Comparison of ENCODE assay signal across 8 cellular contexts in the genomic region with DNA sequence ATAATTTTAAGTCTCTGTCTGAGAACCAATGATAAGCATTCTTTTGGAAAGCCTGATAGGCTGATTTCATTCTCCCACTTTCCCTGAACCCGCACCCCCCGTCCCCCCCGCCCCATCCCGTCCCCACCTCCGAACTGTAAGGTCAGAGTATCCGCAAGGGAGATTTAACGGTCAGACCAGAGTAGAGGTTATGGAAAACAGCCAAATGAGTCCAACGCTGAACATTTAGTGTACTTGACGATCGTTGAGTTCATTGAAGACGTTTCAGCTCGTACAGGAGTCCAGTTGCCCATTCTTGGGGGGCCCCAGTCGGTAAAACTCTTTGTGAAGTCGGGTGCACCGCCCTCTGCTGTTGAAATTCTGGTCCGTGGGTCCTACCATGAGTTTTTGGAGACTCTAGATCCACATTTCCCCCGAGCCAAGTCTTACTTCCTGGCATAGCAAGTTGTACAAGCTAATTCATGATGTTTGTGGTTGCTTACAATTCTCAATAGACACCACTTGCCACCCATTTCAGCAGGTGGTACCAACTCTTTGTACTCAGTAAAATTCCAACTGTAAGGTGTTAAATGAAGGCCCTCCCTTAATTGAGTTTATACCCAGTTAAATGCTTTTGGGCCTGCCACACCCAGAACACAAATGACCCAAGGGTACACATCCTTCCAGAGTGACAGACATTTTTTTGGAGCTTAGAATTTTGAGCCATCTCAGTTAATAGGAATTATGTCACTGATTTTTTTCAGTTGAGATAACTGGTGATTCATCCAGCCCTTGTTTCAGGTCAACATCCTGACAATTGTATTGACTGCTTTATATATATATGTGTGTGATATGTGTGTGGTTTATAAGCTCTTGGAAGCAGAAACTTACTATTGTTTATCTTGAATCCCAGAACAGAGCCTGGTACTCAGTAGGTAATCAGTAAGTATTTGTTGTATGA. TPM values are rescaled to one million over a fixed set of nuclear protein-coding genes. Genes with fewer than 3 reads are reported as not detected.
DNase-seq lines count a peak whose midpoint lies in the region; ATAC-seq and TF ChIP-seq lines count a peak whose summit lies in the region.

No MANE protein-coding gene starts in this region.

- TF ChIP-seq CTCF in body of pancreas (IDR thresholded peaks at IDR 0.05) (peak; percentile 7 to 52 (median 35)), sigmoid colon (IDR thresholded peaks at IDR 0.05) (peak in 3 of 4 experiments; percentile 23 to 43 (median 39))

- peak; percentile 41 for TF ChIP-seq RAD21 in Ishikawa (IDR thresholded peaks at IDR 0.05; ENCODE audit: low read depth)

- H3K9ac ChIP-seq in iPS-18a (ENCODE audit: low read length): peak overlapping the region; percentile 89

- no peaks in the 10 kb centered on the region for H3K36me3 Mint-ChIP-seq in T-helper 17 cell (ENCODE audit: low read depth)

- peaks cover 12% of the 10 kb centered on the region for H3K4me1 ChIP-seq in body of pancreas
- peaks cover 8% of the 10 kb centered on the region for H3K4me1 ChIP-seq in iPS-18a (ENCODE audit: control insufficient read depth, low read depth, low read length)
- peaks cover 0 to 17% (median 15%) of the 10 kb centered on the region in 4 donors for H3K4me1 ChIP-seq in sigmoid colon

- H3K4me3 Mint-ChIP-seq in T-helper 17 cell: peak overlapping the region; percentile 94

- H3K36me3 ChIP-seq in body of pancreas (replicated peaks in 1 of 2; ENCODE audit: insufficient read depth in 1 of 2, low read depth in 2 of 2) (no peaks in the 10 kb centered on the region), iPS-18a (ENCODE audit: control insufficient read depth, low read depth, low read length) (peaks cover 14% of the 10 kb centered on the region), sigmoid colon (peaks cover 0 to 11% (median 0%) of the 10 kb centered on the region in 4 donors)

- TF ChIP-seq EP300 in Ishikawa (IDR thresholded peaks at IDR 0.05; ENCODE audit: borderline replicate concordance) (no peak), sigmoid colon (IDR thresholded peaks at IDR 0.05) (no peak)

- intact Hi-C loops in body of pancreas (cut with DNase I) (loop anchor here (10.0 kb wide), 1 partner anchor 57 kb away; no protein-coding TSS in a partner anchor), sigmoid colon (cut with DNase I) (loop anchor here (2.0 to 5.0 kb wide), 2 partner anchors 203 to 300 kb away; a partner anchor contains a TSS)

- peak overlapping the region; percentile 81 to 99 for H3K4me3 ChIP-seq in body of pancreas
- peak overlapping the region; percentile 92 for H3K4me3 ChIP-seq in iPS-18a (ENCODE audit: low read length)
- H3K4me3 ChIP-seq in sigmoid colon: peak overlapping the region; percentile 58 to 99 (median 86)

- H3K4me1 Mint-ChIP-seq in T-helper 17 cell: peaks cover 26% of the 10 kb centered on the region

- peak; percentile 64 for DNase-seq in EH (ENCODE audit: low read depth)
- peak in 1 of 3 donors; percentile 17 for DNase-seq in T-helper 17 cell
- peak; percentile 39 to 63 (median 52) for DNase-seq in body of pancreas
- peak; percentile 75 for DNase-seq in sigmoid colon

- ATAC-seq in T-helper 17 cell: no peak
- ATAC-seq in body of pancreas: no peak
- ATAC-seq in HG03108 (IDR thresholded peaks at IDR 0.05; ENCODE audit: unreplicated experiment): no peak
- no peak for ATAC-seq in HG03097 (IDR thresholded peaks at IDR 0.05; ENCODE audit: low FRiP score, unreplicated experiment)

- peak overlapping the region; percentile 17 to 96 (median 91) for H3K27ac ChIP-seq in body of pancreas
- H3K27ac ChIP-seq in iPS-18a (ENCODE audit: low read length): no peak overlapping the region
- H3K27ac ChIP-seq in sigmoid colon: peak overlapping the region; percentile 82 to 99 (median 94)

- H3K9me3 ChIP-seq in T-helper 17 cell (ENCODE audit: control insufficient read depth, low read length, poor library complexity, severe bottlenecking) (no peaks in the 10 kb centered on the region), body of pancreas (no peaks in the 10 kb centered on the region), iPS-18a (ENCODE audit: control insufficient read depth, low read depth, low read length) (no peaks in the 10 kb centered on the region), sigmoid colon (no peaks in the 10 kb centered on the region)

- H3K27me3 ChIP-seq in body of pancreas (no peaks in the 10 kb centered on the region), iPS-18a (ENCODE audit: control insufficient read depth, insufficient read depth, low read length) (no peaks in the 10 kb centered on the region), sigmoid colon (no peaks in the 10 kb centered on the region)

- H3K27me3 Mint-ChIP-seq in T-helper 17 cell: no peaks in the 10 kb centered on the region

- H3K27ac Mint-ChIP-seq in T-helper 17 cell: peak overlapping the region; percentile 61

- TF ChIP-seq POLR2A in body of pancreas (IDR thresholded peaks at IDR 0.05) (no peak), sigmoid colon (IDR thresholded peaks at IDR 0.05) (no peak)

- 0 to 1% methylated on average over 15 to 17 of the region's 17 CpGs for WGBS in body of pancreas, 2 donors
- WGBS in sigmoid colon, 2 donors: 0 to 1% methylated on average over 17 of the region's 17 CpGs

TF ChIP-seq in Ishikawa, 13 proteins besides CTCF, POLR2A, EP300 and RAD21:
- TF ChIP-seq YY1 (IDR thresholded peaks at IDR 0.05; ENCODE audit: low read depth) (no peak), NFIC (IDR thresholded peaks at IDR 0.05) (no peak), CEBPB (IDR thresholded peaks at IDR 0.05) (no peak), TCF12 (IDR thresholded peaks at IDR 0.05; ENCODE audit: low read depth) (no peak), TEAD4 (IDR thresholded peaks at IDR 0.05) (no peak), CREB1 (IDR thresholded peaks at IDR 0.05; ENCODE audit: low read depth) (no peak), EGR1 (IDR thresholded peaks at IDR 0.05) (no peak), TAF1 (IDR thresholded peaks at IDR 0.05; ENCODE audit: low read depth) (no peak), FOXM1 (IDR thresholded peaks at IDR 0.05; ENCODE audit: borderline replicate concordance, low read depth) (no peak), ZBTB7A (IDR thresholded peaks at IDR 0.05; ENCODE audit: low read depth) (no peak)
- TF ChIP-seq, protein P1, sequence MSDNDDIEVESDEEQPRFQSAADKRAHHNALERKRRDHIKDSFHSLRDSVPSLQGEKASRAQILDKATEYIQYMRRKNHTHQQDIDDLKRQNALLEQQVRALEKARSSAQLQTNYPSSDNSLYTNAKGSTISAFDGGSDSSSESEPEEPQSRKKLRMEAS (IDR thresholded peaks at IDR 0.05): no peak
- TF ChIP-seq, protein P2, sequence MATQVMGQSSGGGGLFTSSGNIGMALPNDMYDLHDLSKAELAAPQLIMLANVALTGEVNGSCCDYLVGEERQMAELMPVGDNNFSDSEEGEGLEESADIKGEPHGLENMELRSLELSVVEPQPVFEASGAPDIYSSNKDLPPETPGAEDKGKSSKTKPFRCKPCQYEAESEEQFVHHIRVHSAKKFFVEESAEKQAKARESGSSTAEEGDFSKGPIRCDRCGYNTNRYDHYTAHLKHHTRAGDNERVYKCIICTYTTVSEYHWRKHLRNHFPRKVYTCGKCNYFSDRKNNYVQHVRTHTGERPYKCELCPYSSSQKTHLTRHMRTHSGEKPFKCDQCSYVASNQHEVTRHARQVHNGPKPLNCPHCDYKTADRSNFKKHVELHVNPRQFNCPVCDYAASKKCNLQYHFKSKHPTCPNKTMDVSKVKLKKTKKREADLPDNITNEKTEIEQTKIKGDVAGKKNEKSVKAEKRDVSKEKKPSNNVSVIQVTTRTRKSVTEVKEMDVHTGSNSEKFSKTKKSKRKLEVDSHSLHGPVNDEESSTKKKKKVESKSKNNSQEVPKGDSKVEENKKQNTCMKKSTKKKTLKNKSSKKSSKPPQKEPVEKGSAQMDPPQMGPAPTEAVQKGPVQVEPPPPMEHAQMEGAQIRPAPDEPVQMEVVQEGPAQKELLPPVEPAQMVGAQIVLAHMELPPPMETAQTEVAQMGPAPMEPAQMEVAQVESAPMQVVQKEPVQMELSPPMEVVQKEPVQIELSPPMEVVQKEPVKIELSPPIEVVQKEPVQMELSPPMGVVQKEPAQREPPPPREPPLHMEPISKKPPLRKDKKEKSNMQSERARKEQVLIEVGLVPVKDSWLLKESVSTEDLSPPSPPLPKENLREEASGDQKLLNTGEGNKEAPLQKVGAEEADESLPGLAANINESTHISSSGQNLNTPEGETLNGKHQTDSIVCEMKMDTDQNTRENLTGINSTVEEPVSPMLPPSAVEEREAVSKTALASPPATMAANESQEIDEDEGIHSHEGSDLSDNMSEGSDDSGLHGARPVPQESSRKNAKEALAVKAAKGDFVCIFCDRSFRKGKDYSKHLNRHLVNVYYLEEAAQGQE (IDR thresholded peaks at IDR 0.05; ENCODE audit: low read depth): no peak
- TF ChIP-seq, protein P3, sequence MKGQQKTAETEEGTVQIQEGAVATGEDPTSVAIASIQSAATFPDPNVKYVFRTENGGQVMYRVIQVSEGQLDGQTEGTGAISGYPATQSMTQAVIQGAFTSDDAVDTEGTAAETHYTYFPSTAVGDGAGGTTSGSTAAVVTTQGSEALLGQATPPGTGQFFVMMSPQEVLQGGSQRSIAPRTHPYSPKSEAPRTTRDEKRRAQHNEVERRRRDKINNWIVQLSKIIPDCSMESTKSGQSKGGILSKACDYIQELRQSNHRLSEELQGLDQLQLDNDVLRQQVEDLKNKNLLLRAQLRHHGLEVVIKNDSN (IDR thresholded peaks at IDR 0.05): no peak
TF ChIP-seq in Ishikawa: peak in this region for 0.

RNA-seq across cellular contexts. Expression of a gene that starts 1.2 kb away (rescaled TPM):
- 10 to 100 TPM; 27.3 to 30.8 TPM for total RNA-seq in T-helper 17 cell
- 10 to 100 TPM; 11.2 to 19.4 TPM for total RNA-seq in body of pancreas
- 10 to 100 TPM in 3 of 4 donors, 1 to 10 TPM in 1; 9.5 to 23.5 (median 16.7) TPM for total RNA-seq in sigmoid colon
- 10 to 100 TPM; 15.0 to 30.5 (median 19.0) TPM for polyA plus RNA-seq in sigmoid colon

RNA-seq across cellular contexts. Expression of a gene that starts 1.3 kb away (rescaled TPM):
- total RNA-seq in T-helper 17 cell: 1 to 10 TPM; 3.2 to 3.7 TPM
- 10 to 100 TPM in 1 of 2 donors, 1 to 10 TPM in 1; 9.3 to 10.2 TPM for total RNA-seq in body of pancreas
- total RNA-seq in sigmoid colon: 1 to 10 TPM; 6.6 to 7.7 (median 7.3) TPM
- polyA plus RNA-seq in sigmoid colon: 1 to 10 TPM; 1.6 to 2.3 (median 1.8) TPM
